In genomic region chr6:163123098-163123497, GRCh38 we compare ENCODE assay signal across 12 cellular contexts.
DNase-seq lines count a peak whose midpoint lies in the region; ATAC-seq and TF ChIP-seq lines count a peak whose summit lies in the region.
"Had no signal": no experiment of that assay in that cellular context is flagged by ENCODE, and none has a peak within 500 bp of the region (broad histone marks: within the 10 kb centered on the region; RNA-seq: fewer than 3 reads in every experiment).

No MANE protein-coding gene starts in this region.

- H3K4me3 ChIP-seq in iPS-15b (ENCODE audit: low read depth, low read length) (peak overlapping the region; percentile 5), left ventricle myocardium inferior (no peak overlapping the region)

- POLR2A ChIA-PET in activated CD4-positive, alpha-beta T cell treated with anti-CD3 and anti-CD28 coated beads, Interleukin-2, amount 10 ng/mL, durations not matched to agents 7 days and 5 days (lab: Charles Lee) = no interaction called here

- H3K4me1 ChIP-seq in iPS-15b (ENCODE audit: control insufficient read depth, insufficient read depth, low read length) (peaks cover 8% of the 10 kb centered on the region), left ventricle myocardium inferior (peaks cover 14% of the 10 kb centered on the region)

- no peak overlapping the region for H3K9ac ChIP-seq in iPS-15b (ENCODE audit: low read depth, low read length)

- intact Hi-C loops in left ventricle myocardium inferior (cut with micrococcal nuclease) = no loop called here

- H3K36me3 Mint-ChIP-seq in activated CD4-positive, alpha-beta T cell treated with anti-CD3 and anti-CD28 coated beads, Interleukin-2, amount 10 ng/mL, durations not matched to agents 7 days and 5 days (ENCODE audit: low read depth) = no peaks in the 10 kb centered on the region

- H3K27me3 ChIP-seq in iPS-15b (ENCODE audit: control insufficient read depth, insufficient read depth, low read length) (no peaks in the 10 kb centered on the region), left ventricle myocardium inferior (ENCODE audit: low read depth) (no peaks in the 10 kb centered on the region)

- peak; percentile 89 for DNase-seq in ELF-1 (ENCODE audit: low read depth, low spot score)
- DNase-seq in NCI-H526 (lab: John Stamatoyannopoulos, UW) = peak; percentile 18 to 60
- DNase-seq in UCSD-AML1 (lab: John Stamatoyannopoulos, UW; ENCODE audit: unreplicated experiment) = peak; percentile 32
- DNase-seq in left ventricle myocardium inferior = no peak
- no peak for DNase-seq in activated CD4-positive, alpha-beta T cell treated with anti-CD3 and anti-CD28 coated beads, Interleukin-2, amount 10 ng/mL, durations not matched to agents 7 days and 5 days
- DNase-seq in activated CD4-positive, alpha-beta T cell treated with anti-CD3 and anti-CD28 coated beads, Interleukin-2, amount 50 U/mL, for 48 hours = no peak
- DNase-seq: DMS 273 treated with DMSO at 0.1 percent for 48 hours, NCI-H1417 treated with DMSO at 0.1 percent for 48 hours, NCI-H2081 treated with DMSO at 0.1 percent for 48 hours, NCI-H2227 treated with DMSO at 0.1 percent for 48 hours had no signal

- H3K27ac Mint-ChIP-seq in activated CD4-positive, alpha-beta T cell treated with anti-CD3 and anti-CD28 coated beads, Interleukin-2, amount 10 ng/mL, durations not matched to agents 7 days and 5 days = no peak overlapping the region

- ATAC-seq in GM18511 (IDR thresholded peaks at IDR 0.05; ENCODE audit: unreplicated experiment) = no peak

- H3K9me3 ChIP-seq in iPS-15b (ENCODE audit: control insufficient read depth, insufficient read depth, low read length) = no peaks in the 10 kb centered on the region
- peaks cover 3% of the 10 kb centered on the region for H3K9me3 ChIP-seq in left ventricle myocardium inferior (replicated peaks)

- no peaks in the 10 kb centered on the region for H3K4me1 Mint-ChIP-seq in activated CD4-positive, alpha-beta T cell treated with anti-CD3 and anti-CD28 coated beads, Interleukin-2, amount 10 ng/mL, durations not matched to agents 7 days and 5 days

- no peaks in the 10 kb centered on the region for H3K27me3 Mint-ChIP-seq in activated CD4-positive, alpha-beta T cell treated with anti-CD3 and anti-CD28 coated beads, Interleukin-2, amount 10 ng/mL, durations not matched to agents 7 days and 5 days

- H3K36me3 ChIP-seq in iPS-15b (ENCODE audit: control insufficient read depth, insufficient read depth, low read length) = no peaks in the 10 kb centered on the region
- H3K36me3 ChIP-seq in left ventricle myocardium inferior = no peaks in the 10 kb centered on the region

- TF ChIP-seq CTCF in left ventricle myocardium inferior (IDR thresholded peaks at IDR 0.05; ENCODE audit: borderline replicate concordance) = no peak

- no peak overlapping the region for H3K27ac ChIP-seq in left ventricle myocardium inferior (replicated peaks)

- H3K9me3 Mint-ChIP-seq in activated CD4-positive, alpha-beta T cell treated with anti-CD3 and anti-CD28 coated beads, Interleukin-2, amount 10 ng/mL, durations not matched to agents 7 days and 5 days = no peaks in the 10 kb centered on the region

- H3K4me3 Mint-ChIP-seq in activated CD4-positive, alpha-beta T cell treated with anti-CD3 and anti-CD28 coated beads, Interleukin-2, amount 10 ng/mL, durations not matched to agents 7 days and 5 days = no peak overlapping the region

- CTCF ChIA-PET in activated CD4-positive, alpha-beta T cell treated with anti-CD3 and anti-CD28 coated beads, Interleukin-2, amount 10 ng/mL, durations not matched to agents 7 days and 5 days (lab: Charles Lee) = no interaction called here

Comparison
In these comparisons a context has a peak if more than half of its experiments do, and no peak if none do; other contexts are left out.
1. DNase-seq: peak in ELF-1 (single experiment), NCI-H526 (2 of 2) and UCSD-AML1 (single experiment); none in left ventricle myocardium inferior (single experiment), activated CD4-positive, alpha-beta T cell treated with anti-CD3 and anti-CD28 coated beads, Interleukin-2, amount 10 ng/mL, durations not matched to agents 7 days and 5 days (single experiment) and activated CD4-positive, alpha-beta T cell treated with anti-CD3 and anti-CD28 coated beads, Interleukin-2, amount 50 U/mL, for 48 hours (0 of 2).